ENCODE assay signal across 13 cellular contexts in the genomic region with DNA sequence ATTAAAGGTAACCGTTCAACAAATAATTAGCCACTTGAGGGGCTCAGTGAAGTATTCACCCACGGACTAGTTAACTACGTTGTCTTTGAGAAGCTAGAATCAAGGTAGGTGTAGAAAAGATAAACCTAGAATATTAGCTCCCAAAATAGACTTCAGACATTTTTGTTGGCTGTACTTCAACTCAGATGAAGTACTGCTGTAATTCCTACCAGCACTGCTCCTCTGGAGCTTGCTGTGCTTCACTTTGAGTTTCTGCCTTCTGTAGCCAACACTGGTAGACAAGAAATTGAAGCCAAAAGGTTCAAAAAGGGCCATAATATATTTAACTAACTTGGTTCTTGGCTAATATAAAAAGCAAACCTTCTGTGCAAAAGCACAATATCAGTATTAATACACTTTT. TPM values are rescaled to one million over a fixed set of nuclear protein-coding genes. Genes with fewer than 3 reads are reported as not detected.
DNase-seq lines count a peak whose midpoint lies in the region; ATAC-seq and TF ChIP-seq lines count a peak whose summit lies in the region.
"Had no signal": no experiment of that assay in that cellular context is flagged by ENCODE, and none has a peak within 500 bp of the region (broad histone marks: within the 10 kb centered on the region; RNA-seq: fewer than 3 reads in every experiment).

No MANE protein-coding gene starts in this region.

- peaks cover 6% of the 10 kb centered on the region; the same call in 1 of the 3 replicates for H3K36me3 Mint-ChIP-seq in GM23338 (ENCODE audit: low read depth)
- H3K36me3 Mint-ChIP-seq: CD4-positive, alpha-beta memory T cell; IgD-negative memory B cell had no signal

- TF ChIP-seq CTCF in GM23338 (conservative IDR thresholded peaks at IDR 0.05; ENCODE audit: low read depth in 2 of 2) (no peak), left ventricle myocardium inferior (IDR thresholded peaks at IDR 0.05; ENCODE audit: borderline replicate concordance) (no peak), tibial artery (IDR thresholded peaks at IDR 0.05) (no peak)

- H3K9ac ChIP-seq in HUES64 (ENCODE audit: low read depth, low read length), result no peak overlapping the region

- H3K4me1 ChIP-seq in GM23338 (ENCODE audit: insufficient read depth) (peaks cover 10% of the 10 kb centered on the region), HUES64 (ENCODE audit: insufficient read depth, low read length) (peaks cover 25% of the 10 kb centered on the region), left ventricle myocardium inferior (peaks cover 8% of the 10 kb centered on the region), tibial artery (peaks cover 0 to 17% (median 2%) of the 10 kb centered on the region in 4 donors)
- H3K4me1 ChIP-seq: A549, BE2C had no signal

- ATAC-seq in GM23338 (peak; percentile 45; the same call in 2 of the 3 replicates), HG03460 (IDR thresholded peaks at IDR 0.05; ENCODE audit: unreplicated experiment) (no peak), HG02852 (IDR thresholded peaks at IDR 0.05; ENCODE audit: unreplicated experiment) (no peak)

- H3K27ac Mint-ChIP-seq in GM23338, result no peak overlapping the region
- H3K27ac Mint-ChIP-seq: CD4-positive, alpha-beta memory T cell; HFFc6; IgD-negative memory B cell had no signal

- H3K4me3 Mint-ChIP-seq in GM23338, result no peak overlapping the region
- H3K4me3 Mint-ChIP-seq: CD4-positive, alpha-beta memory T cell; HFFc6; IgD-negative memory B cell had no signal

- H3K27me3 ChIP-seq in GM23338 (ENCODE audit: insufficient read depth) (no peaks in the 10 kb centered on the region), HUES64 (ENCODE audit: insufficient read depth, low read length) (no peaks in the 10 kb centered on the region), left ventricle myocardium inferior (ENCODE audit: low read depth) (no peaks in the 10 kb centered on the region), tibial artery (no peaks in the 10 kb centered on the region)
- H3K27me3 ChIP-seq: BE2C had no signal

- H4K20me1 ChIP-seq in GM23338 (replicated peaks; ENCODE audit: insufficient read depth), result no peaks in the 10 kb centered on the region

- H3K4me2 ChIP-seq in GM23338, result no peak overlapping the region
- H3K4me2 ChIP-seq: A549 had no signal

- WGBS in HUES64, result 86% methylated on average over 3 of the region's 3 CpGs

- H3K9me2 ChIP-seq in GM23338 (ENCODE audit: insufficient read depth), result no peaks in the 10 kb centered on the region

- H3K4me3 ChIP-seq in GM23338 (no peak overlapping the region), HUES64 (ENCODE audit: low read length) (no peak overlapping the region), left ventricle myocardium inferior (no peak overlapping the region), tibial artery (no peak overlapping the region)
- H3K4me3 ChIP-seq: A549 had no signal

- H3K4me1 Mint-ChIP-seq in GM23338, result peaks cover 10% of the 10 kb centered on the region
- H3K4me1 Mint-ChIP-seq: CD4-positive, alpha-beta memory T cell; IgD-negative memory B cell had no signal

- H3K79me2 ChIP-seq in GM23338 (replicated peaks; ENCODE audit: insufficient read depth), result no peaks in the 10 kb centered on the region

- DNase-seq in GM23338 (ENCODE audit: low spot score) (no peak), left ventricle myocardium inferior (no peak), tibial artery (no peak)
- DNase-seq: BE2C, DMS79 had no signal

- H2AFZ ChIP-seq in GM23338, result no peak overlapping the region

- H3K9me3 ChIP-seq in HUES64 (ENCODE audit: insufficient read depth, low read depth, low read length) (no peaks in the 10 kb centered on the region), left ventricle myocardium inferior (replicated peaks) (no peaks in the 10 kb centered on the region), tibial artery (no peaks in the 10 kb centered on the region)
- H3K9me3 ChIP-seq: A549, BE2C had no signal

- no peaks in the 10 kb centered on the region for H3K9me3 Mint-ChIP-seq in GM23338
- H3K9me3 Mint-ChIP-seq: CD4-positive, alpha-beta memory T cell; HFFc6; IgD-negative memory B cell had no signal

- intact Hi-C loops in left ventricle myocardium inferior (cut with micrococcal nuclease), result loop anchor here (10.0 kb wide), 1 partner anchor 137 kb away; no protein-coding TSS in a partner anchor
- intact Hi-C loops in tibial artery (cut with DNase I; ENCODE audit: low total_unique reads), result no loop called here

- H3K36me3 ChIP-seq in GM23338 (ENCODE audit: insufficient read depth) (no peaks in the 10 kb centered on the region), HUES64 (ENCODE audit: insufficient read depth, low read length) (0 out of 2 replicates have a peak, but pooled peaks cover 5% of the 10 kb centered on the region), left ventricle myocardium inferior (peaks cover 18% of the 10 kb centered on the region), tibial artery (peaks cover 0 to 16% (median 0%) of the 10 kb centered on the region in 3 donors)
- H3K36me3 ChIP-seq: BE2C had no signal

- no peaks in the 10 kb centered on the region for H3K27me3 Mint-ChIP-seq in GM23338 (ENCODE audit: insufficient read depth, low read depth, poor library complexity)
- H3K27me3 Mint-ChIP-seq: CD4-positive, alpha-beta memory T cell; IgD-negative memory B cell had no signal

- H3K27ac ChIP-seq in GM23338 (ENCODE audit: low read depth) (0 out of 2 replicates have a peak overlapping the region, but pooled peaks have one; percentile 5), HUES64 (ENCODE audit: low read depth, low read length) (peak overlapping the region; percentile 15; the same call in 1 of the 2 replicates), left ventricle myocardium inferior (replicated peaks) (peak overlapping the region; percentile 4), tibial artery (peak overlapping the region; percentile 37 to 44)
- H3K27ac ChIP-seq: A549, C4-2B had no signal

- no peaks in the 10 kb centered on the region for H3F3A ChIP-seq in GM23338 (replicated peaks; ENCODE audit: low read depth)

TF ChIP-seq in GM23338, 12 proteins besides CTCF, POLR2A, EP300 and RAD21 (continues in another document):
- TF ChIP-seq ZNF114 (CRISPR knock-in tag; IDR thresholded peaks at IDR 0.05) (no peak), NANOG (IDR thresholded peaks at IDR 0.05; ENCODE audit: borderline replicate concordance) (no peak), STAT1 (IDR thresholded peaks at IDR 0.05; ENCODE audit: unreplicated experiment) (no peak)
- TF ChIP-seq, protein P1, sequence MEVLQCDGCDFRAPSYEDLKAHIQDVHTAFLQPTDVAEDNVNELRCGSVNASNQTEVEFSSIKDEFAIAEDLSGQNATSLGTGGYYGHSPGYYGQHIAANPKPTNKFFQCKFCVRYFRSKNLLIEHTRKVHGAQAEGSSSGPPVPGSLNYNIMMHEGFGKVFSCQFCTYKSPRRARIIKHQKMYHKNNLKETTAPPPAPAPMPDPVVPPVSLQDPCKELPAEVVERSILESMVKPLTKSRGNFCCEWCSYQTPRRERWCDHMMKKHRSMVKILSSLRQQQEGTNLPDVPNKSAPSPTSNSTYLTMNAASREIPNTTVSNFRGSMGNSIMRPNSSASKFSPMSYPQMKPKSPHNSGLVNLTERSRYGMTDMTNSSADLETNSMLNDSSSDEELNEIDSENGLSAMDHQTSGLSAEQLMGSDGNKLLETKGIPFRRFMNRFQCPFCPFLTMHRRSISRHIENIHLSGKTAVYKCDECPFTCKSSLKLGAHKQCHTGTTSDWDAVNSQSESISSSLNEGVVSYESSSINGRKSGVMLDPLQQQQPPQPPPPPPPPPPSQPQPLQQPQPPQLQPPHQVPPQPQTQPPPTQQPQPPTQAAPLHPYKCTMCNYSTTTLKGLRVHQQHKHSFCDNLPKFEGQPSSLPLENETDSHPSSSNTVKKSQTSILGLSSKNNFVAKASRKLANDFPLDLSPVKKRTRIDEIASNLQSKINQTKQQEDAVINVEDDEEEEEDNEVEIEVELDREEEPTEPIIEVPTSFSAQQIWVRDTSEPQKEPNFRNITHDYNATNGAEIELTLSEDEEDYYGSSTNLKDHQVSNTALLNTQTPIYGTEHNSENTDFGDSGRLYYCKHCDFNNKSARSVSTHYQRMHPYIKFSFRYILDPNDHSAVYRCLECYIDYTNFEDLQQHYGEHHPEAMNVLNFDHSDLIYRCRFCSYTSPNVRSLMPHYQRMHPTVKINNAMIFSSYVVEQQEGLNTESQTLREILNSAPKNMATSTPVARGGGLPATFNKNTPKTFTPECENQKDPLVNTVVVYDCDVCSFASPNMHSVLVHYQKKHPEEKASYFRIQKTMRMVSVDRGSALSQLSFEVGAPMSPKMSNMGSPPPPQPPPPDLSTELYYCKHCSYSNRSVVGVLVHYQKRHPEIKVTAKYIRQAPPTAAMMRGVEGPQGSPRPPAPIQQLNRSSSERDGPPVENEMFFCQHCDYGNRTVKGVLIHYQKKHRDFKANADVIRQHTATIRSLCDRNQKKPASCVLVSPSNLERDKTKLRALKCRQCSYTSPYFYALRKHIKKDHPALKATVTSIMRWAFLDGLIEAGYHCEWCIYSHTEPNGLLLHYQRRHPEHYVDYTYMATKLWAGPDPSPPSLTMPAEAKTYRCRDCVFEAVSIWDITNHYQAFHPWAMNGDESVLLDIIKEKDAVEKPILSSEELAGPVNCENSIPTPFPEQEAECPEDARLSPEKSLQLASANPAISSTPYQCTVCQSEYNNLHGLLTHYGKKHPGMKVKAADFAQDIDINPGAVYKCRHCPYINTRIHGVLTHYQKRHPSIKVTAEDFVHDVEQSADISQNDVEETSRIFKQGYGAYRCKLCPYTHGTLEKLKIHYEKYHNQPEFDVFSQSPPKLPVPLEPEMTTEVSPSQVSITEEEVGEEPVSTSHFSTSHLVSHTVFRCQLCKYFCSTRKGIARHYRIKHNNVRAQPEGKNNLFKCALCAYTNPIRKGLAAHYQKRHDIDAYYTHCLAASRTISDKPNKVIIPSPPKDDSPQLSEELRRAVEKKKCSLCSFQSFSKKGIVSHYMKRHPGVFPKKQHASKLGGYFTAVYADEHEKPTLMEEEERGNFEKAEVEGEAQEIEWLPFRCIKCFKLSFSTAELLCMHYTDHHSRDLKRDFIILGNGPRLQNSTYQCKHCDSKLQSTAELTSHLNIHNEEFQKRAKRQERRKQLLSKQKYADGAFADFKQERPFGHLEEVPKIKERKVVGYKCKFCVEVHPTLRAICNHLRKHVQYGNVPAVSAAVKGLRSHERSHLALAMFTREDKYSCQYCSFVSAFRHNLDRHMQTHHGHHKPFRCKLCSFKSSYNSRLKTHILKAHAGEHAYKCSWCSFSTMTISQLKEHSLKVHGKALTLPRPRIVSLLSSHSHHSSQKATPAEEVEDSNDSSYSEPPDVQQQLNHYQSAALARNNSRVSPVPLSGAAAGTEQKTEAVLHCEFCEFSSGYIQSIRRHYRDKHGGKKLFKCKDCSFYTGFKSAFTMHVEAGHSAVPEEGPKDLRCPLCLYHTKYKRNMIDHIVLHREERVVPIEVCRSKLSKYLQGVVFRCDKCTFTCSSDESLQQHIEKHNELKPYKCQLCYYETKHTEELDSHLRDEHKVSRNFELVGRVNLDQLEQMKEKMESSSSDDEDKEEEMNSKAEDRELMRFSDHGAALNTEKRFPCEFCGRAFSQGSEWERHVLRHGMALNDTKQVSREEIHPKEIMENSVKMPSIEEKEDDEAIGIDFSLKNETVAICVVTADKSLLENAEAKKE (CRISPR knock-in tag; IDR thresholded peaks at IDR 0.05), result no peak

RNA-seq across cellular contexts. Expression of gene SDHAF4, which starts 18.8 kb away (rescaled TPM):
- total RNA-seq in GM23338 (2014; rRNA removed; shearing (Covaris generic)), result 12.2 and 15.2 TPM in 2 replicates
- 29.7 and 30.4 TPM in 2 replicates for polyA plus RNA-seq in GM23338 (2016; fragmentation: Nextera tagmentation; extraction: Ambion mirVana)
- polyA plus RNA-seq in HUES64 (2013, experiment 1 of 2), result 13.1 TPM
- polyA plus RNA-seq in HUES64 (2013, experiment 2 of 2), result 18.8 TPM
- total RNA-seq in left ventricle myocardium inferior, result 17.7 TPM
